16 cellular contexts compared by ENCODE assay signal in genomic region chr16:46928811-46929210, GRCh38. TPM values are rescaled to one million over a fixed set of nuclear protein-coding genes. Genes with fewer than 3 reads are reported as not detected.
DNase-seq lines count a peak whose midpoint lies in the region; ATAC-seq and TF ChIP-seq lines count a peak whose summit lies in the region.
"Had no signal": no experiment of that assay in that cellular context is flagged by ENCODE, and none has a peak within 500 bp of the region (broad histone marks: within the 10 kb centered on the region; RNA-seq: fewer than 3 reads in every experiment).

No MANE protein-coding gene starts in this region.

- no peak overlapping the region for H4K8ac ChIP-seq in H9 (replicated peaks; ENCODE audit: insufficient read length, low read depth, low read length)

- no peak overlapping the region for H2AFZ ChIP-seq in H9 (ENCODE audit: low read length)

- peaks cover 38 to 64% (median 51%) of the 10 kb centered on the region in 3 experiments for H3K36me3 Mint-ChIP-seq in H9 (ENCODE audit: insufficient read depth in 1 of 3, low read depth in 3 of 3)
- peaks cover 46% of the 10 kb centered on the region for H3K36me3 Mint-ChIP-seq in endodermal cell (ENCODE audit: low read depth)

- no peak overlapping the region for H2BK20ac ChIP-seq in H9 (ENCODE audit: low read depth, low read length, poor library complexity, severe bottlenecking)

- H3K9me3 Mint-ChIP-seq in H9 (peaks cover 3 to 4% of the 10 kb centered on the region in 2 experiments; a peak in 2 of 5 replicates), endodermal cell (peaks cover 6% of the 10 kb centered on the region)

- no peak overlapping the region for H3K14ac ChIP-seq in H9 (ENCODE audit: insufficient read depth, low read length)

- H3K23me2 ChIP-seq in H9 (ENCODE audit: insufficient read length, low read depth, low read length, poor library complexity, severe bottlenecking): no peaks in the 10 kb centered on the region

- TF ChIP-seq CTCF in H9 (conservative IDR thresholded peaks at IDR 0.05): no peak
- no peak for TF ChIP-seq CTCF in VCaP (conservative IDR thresholded peaks at IDR 0.05)
- TF ChIP-seq CTCF in endodermal cell (conservative IDR thresholded peaks at IDR 0.05): no peak
- TF ChIP-seq CTCF in testis (IDR thresholded peaks at IDR 0.05): no peak

- H3K36me3 ChIP-seq in endodermal cell (ENCODE audit: control insufficient read depth, insufficient read depth, low read length) (peaks cover 63% of the 10 kb centered on the region), testis (ENCODE audit: low read depth, missing control alignments) (no peaks in the 10 kb centered on the region)

- H3K9me3 ChIP-seq in H9 (ENCODE audit: control insufficient read depth, low read depth, low read length) (no peaks in the 10 kb centered on the region), endodermal cell (ENCODE audit: control insufficient read depth, low read length) (no peaks in the 10 kb centered on the region), testis (no peaks in the 10 kb centered on the region)

- H3K4me1 Mint-ChIP-seq in H9 (peaks cover 5 to 12% of the 10 kb centered on the region in 2 experiments), endodermal cell (no peaks in the 10 kb centered on the region)

- H3K79me2 ChIP-seq in H9 (ENCODE audit: insufficient read depth, low read length): no peaks in the 10 kb centered on the region

- H2BK15ac ChIP-seq in H9 (ENCODE audit: low read depth, low read length): no peak overlapping the region

- no peaks in the 10 kb centered on the region for H3K79me1 ChIP-seq in H9 (ENCODE audit: insufficient read depth, low read depth, low read length, poor library complexity, severe bottlenecking)

- H3K27me3 Mint-ChIP-seq in H9 (ENCODE audit: low read depth) (no peaks in the 10 kb centered on the region; the same call in 1 of the 2 replicates), endodermal cell (ENCODE audit: insufficient read depth) (no peaks in the 10 kb centered on the region)

- H3K4me1 ChIP-seq in H9 (ENCODE audit: insufficient read depth, low read length) (no peaks in the 10 kb centered on the region), endodermal cell (ENCODE audit: control insufficient read depth, insufficient read depth, low read length) (no peaks in the 10 kb centered on the region), testis (peaks cover 13% of the 10 kb centered on the region)

- H3K18ac ChIP-seq in H9 (ENCODE audit: insufficient read length, low read depth, low read length): no peak overlapping the region

- H3K27ac Mint-ChIP-seq in H9 (peak overlapping the region; percentile 3 to 59 (median 35); a peak in 5 of 7 replicates), endodermal cell (no peak overlapping the region)

- H4K91ac ChIP-seq in H9 (ENCODE audit: insufficient read length, low read depth, low read length): no peak overlapping the region

- no peak overlapping the region for H2AK5ac ChIP-seq in H9 (ENCODE audit: insufficient read length, low read length)

- no peak overlapping the region for H3K4me3 ChIP-seq in endodermal cell (ENCODE audit: low read length)
- no peak overlapping the region for H3K4me3 ChIP-seq in testis

- H3K4me3 Mint-ChIP-seq in H9 (no peak overlapping the region), endodermal cell (no peak overlapping the region)

- no peak overlapping the region for H2BK5ac ChIP-seq in H9 (ENCODE audit: insufficient read length, low read length)

- H3K27ac ChIP-seq in H9 (ENCODE audit: insufficient read length, low read depth, low read length) (no peak overlapping the region), VCaP (peak overlapping the region; percentile 73; the same call in 1 of the 2 replicates), endodermal cell (ENCODE audit: low read depth, low read length) (no peak overlapping the region), testis (no peak overlapping the region)

- intact Hi-C loops in testis (cut with DNase I; ENCODE audit: low total_unique reads): no loop called here

- no peak overlapping the region for H3K56ac ChIP-seq in H9 (ENCODE audit: insufficient read length, low read depth, low read length)

- DNase-seq in H9 (no peak), endodermal cell (peak; percentile 61), testis (peak; percentile 75), anterior cingulate cortex (lab: John Stamatoyannopoulos, UW) (no peak), NCI-H510A treated with DMSO at 0.1 percent for 48 hours (lab: John Stamatoyannopoulos, UW) (no peak)
- DNase-seq: ACHN, COR-L47, DMS79 treated with DMSO at 0.1 percent for 48 hours, KBM-7, NCI-H1436, NCI-H2029, NCI-H510A, NCI-H82, SIG-M5 had no signal

- no CpG with 5 or more reads among the region's 15 CpGs for WGBS in H9 (ENCODE audit: extremely low coverage, insufficient read length, low lambda C conversion rate)
- WGBS in endodermal cell (ENCODE audit: insufficient coverage in 1 of 2, insufficient read length in 1 of 2), 2 experiments: 91% methylated on average over 13 to 15 of the region's 15 CpGs
- WGBS in testis, 2 donors: 59 to 67% methylated on average over 15 of the region's 15 CpGs

- H4K20me1 ChIP-seq in H9 (ENCODE audit: control insufficient read depth, insufficient read depth, insufficient read length): no peaks in the 10 kb centered on the region

- no peak overlapping the region for H2BK120ac ChIP-seq in H9 (ENCODE audit: low read depth, low read length, poor library complexity, severe bottlenecking)

- H3K27me3 ChIP-seq in H9 (ENCODE audit: insufficient read depth, low read length) (no peaks in the 10 kb centered on the region), endodermal cell (ENCODE audit: control insufficient read depth, insufficient read depth, low read length, poor library complexity, severe bottlenecking) (no peaks in the 10 kb centered on the region), testis (no peaks in the 10 kb centered on the region)

- no peak overlapping the region for H2BK12ac ChIP-seq in H9 (ENCODE audit: insufficient read length, low read depth, low read length)

- no peak overlapping the region for H3K4ac ChIP-seq in H9 (ENCODE audit: low read depth, low read length)

- no peak overlapping the region for H4K5ac ChIP-seq in H9 (ENCODE audit: insufficient read length, low read depth, low read length)

- no peak overlapping the region for H3K9ac ChIP-seq in H9 (ENCODE audit: extremely low read depth, insufficient read length, low read length)
- H3K9ac ChIP-seq in endodermal cell (ENCODE audit: extremely low read depth, low read length, poor library complexity, severe bottlenecking): no peak overlapping the region

- no peak overlapping the region for H3K23ac ChIP-seq in H9 (ENCODE audit: insufficient read length, low read depth, low read length)

- no peak overlapping the region for H3K4me2 ChIP-seq in H9 (ENCODE audit: insufficient read depth, insufficient read length, low read length)

- no peak for ATAC-seq in GM18873 (IDR thresholded peaks at IDR 0.05; ENCODE audit: low FRiP score, unreplicated experiment)

- no peak for TF ChIP-seq POLR2A in testis (IDR thresholded peaks at IDR 0.05)

- H3T11ph ChIP-seq in H9 (ENCODE audit: low read length): no peak overlapping the region

RNA-seq across cellular contexts. Expression of gene GPT2, which starts 44.6 kb away (rescaled TPM):
- total RNA-seq in H9 (2021) (68.3 and 68.8 TPM in 2 replicates), endodermal cell (10 to 100 TPM; 44.1 to 65.5 TPM), testis (10 to 100 TPM; 46.6 to 80.6 TPM)
- 38.0 TPM for polyA plus RNA-seq in endodermal cell (2013, experiment 1 of 2)
- polyA plus RNA-seq in endodermal cell (2013, experiment 2 of 2): 30.3 TPM
- 38.8 TPM for polyA plus RNA-seq in testis (ENCODE audit: insufficient read depth, low read depth, low replicate concordance)

RNA-seq across cellular contexts. Expression of gene DNAJA2, which starts 44.7 kb away (rescaled TPM):
- 102 and 107 TPM in 2 replicates for total RNA-seq in H9 (2021)
- 10 to 100 TPM; 65.1 to 68.2 TPM for total RNA-seq in endodermal cell
- polyA plus RNA-seq in endodermal cell (2013, experiment 1 of 2): 55.4 TPM
- polyA plus RNA-seq in endodermal cell (2013, experiment 2 of 2): 50.8 TPM
- 10 to 100 TPM; 51.5 to 68.4 TPM for total RNA-seq in testis
- polyA plus RNA-seq in testis (ENCODE audit: insufficient read depth, low read depth, low replicate concordance): 94.5 TPM

Comparison
In these comparisons a context has a peak if more than half of its experiments do, and no peak if none do; other contexts are left out.
1. DNase-seq: peak in endodermal cell (single experiment) and testis (single experiment); none in H9 (single experiment), anterior cingulate cortex (0 of 58) and NCI-H510A treated with DMSO at 0.1 percent for 48 hours (single experiment).